Comparison of ENCODE assay signal across 38 cellular contexts in the genomic region with DNA sequence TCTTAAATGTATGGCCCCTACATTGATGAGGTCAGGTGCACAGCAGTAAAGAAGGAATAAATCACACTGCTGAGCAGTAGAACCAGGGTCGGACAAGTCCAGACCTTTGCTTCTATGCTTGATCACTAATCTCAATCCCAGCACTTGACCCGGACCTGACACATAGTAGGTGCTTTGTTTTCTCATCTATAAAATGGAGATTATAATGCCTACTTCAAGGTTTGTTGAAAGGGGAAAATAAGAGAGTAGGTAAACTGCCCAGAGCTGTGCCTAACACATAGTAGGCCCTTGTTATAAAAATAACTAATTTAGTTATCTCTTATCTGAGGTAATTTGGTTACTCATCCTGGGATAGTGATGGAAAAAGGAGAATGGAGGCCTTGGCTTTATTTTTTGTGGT.
"Had no signal": no experiment of that assay in that cellular context is flagged by ENCODE, and none has a peak within 500 bp of the region (broad histone marks: within the 10 kb centered on the region; RNA-seq: fewer than 3 reads in every experiment).

No MANE protein-coding gene starts in this region.

- H3K9me3 Mint-ChIP-seq: activated B cell treated with CpG ODN at 0.5 μM for 24 hours; activated CD4-positive, alpha-beta memory T cell treated with anti-CD3 and anti-CD28 coated beads for 36 hours; activated naive CD4-positive, alpha-beta T cell treated with anti-CD3 and anti-CD28 coated beads, Interleukin-2, amount 10 ng/mL, durations not matched to agents 7 days and 5 days; activated naive CD4-positive, alpha-beta T cell treated with anti-CD3 and anti-CD28 coated beads, Interleukin-2, amount 50 U/mL, for 24 hours; activated naive CD8-positive, alpha-beta T cell treated with anti-CD3 and anti-CD28 coated beads, Interleukin-2, amount 50 U/mL, for 24 hours; activated T-helper 2 cell treated with anti-CD3 and anti-CD28 coated beads, Interferon-gamma antibody, Interleukin-2, Interleukin-4, amounts not matched to agents 10 μg/mL and 5 μg/mL and 100 μg/mL, durations not matched to agents 14 hours and 24 hours and 36 hours; central memory CD8-positive, alpha-beta T cell; T-helper 1 cell treated with Interleukin-12 subunit alpha and Interleukin-12 subunit beta and Interleukin-4 antibody, amounts not matched to agents 30 μg/mL and 1 μg/mL, for 36 hours; T-helper 2 cell treated with Interferon-gamma antibody and Interleukin-4, amounts not matched to agents 5 μg/mL and 100 μg/mL, for 36 hours had no signal

- H3K27ac Mint-ChIP-seq: activated B cell treated with CpG ODN at 0.5 μM for 24 hours; activated CD4-positive, alpha-beta memory T cell treated with anti-CD3 and anti-CD28 coated beads for 36 hours; activated CD4-positive, alpha-beta T cell treated with anti-CD3 and anti-CD28 coated beads, Interleukin-2, amount 10 ng/mL, durations not matched to agents 24 days and 14 days; activated CD8-positive, alpha-beta memory T cell treated with anti-CD3 and anti-CD28 coated beads, Interleukin-2, amount 10 ng/mL, durations not matched to agents 7 days and 5 days; activated CD8-positive, alpha-beta T cell treated with anti-CD3 and anti-CD28 coated beads for 36 hours; activated naive CD4-positive, alpha-beta T cell treated with anti-CD3 and anti-CD28 coated beads, Interleukin-2, amount 10 ng/mL, durations not matched to agents 7 days and 5 days; activated naive CD4-positive, alpha-beta T cell treated with anti-CD3 and anti-CD28 coated beads, Interleukin-2, amount 50 U/mL, for 24 hours; activated naive CD8-positive, alpha-beta T cell; activated naive CD8-positive, alpha-beta T cell treated with anti-CD3 and anti-CD28 coated beads, Interleukin-2, amount 10 ng/mL, durations not matched to agents 7 days and 5 days; activated naive CD8-positive, alpha-beta T cell treated with anti-CD3 and anti-CD28 coated beads, Interleukin-2, amount 50 U/mL, for 24 hours; activated T-cell treated with anti-CD3 and anti-CD28 coated beads, Interleukin-2, amount 50 U/mL, for 24 hours; activated T-helper 2 cell treated with anti-CD3 and anti-CD28 coated beads, Interferon-gamma antibody, Interleukin-2, Interleukin-4, amounts not matched to agents 10 μg/mL and 5 μg/mL and 100 μg/mL, durations not matched to agents 14 hours and 24 hours and 36 hours; T-helper 1 cell treated with Interleukin-12 subunit alpha and Interleukin-12 subunit beta and Interleukin-4 antibody, amounts not matched to agents 30 μg/mL and 1 μg/mL, for 36 hours; T-helper 2 cell treated with Interferon-gamma antibody and Interleukin-4, amounts not matched to agents 5 μg/mL and 100 μg/mL, for 36 hours had no signal

- H3K27ac ChIP-seq: ascending aorta, cardiac muscle cell, VCaP had no signal

- H3K36me3 Mint-ChIP-seq: activated CD8-positive, alpha-beta memory T cell treated with anti-CD3 and anti-CD28 coated beads, Interleukin-2, amount 10 ng/mL, durations not matched to agents 7 days and 5 days; activated naive CD4-positive, alpha-beta T cell treated with anti-CD3 and anti-CD28 coated beads, Interleukin-2, amount 10 ng/mL, durations not matched to agents 7 days and 5 days; activated naive CD4-positive, alpha-beta T cell treated with anti-CD3 and anti-CD28 coated beads, Interleukin-2, amount 50 U/mL, for 24 hours; activated naive CD8-positive, alpha-beta T cell; activated naive CD8-positive, alpha-beta T cell treated with anti-CD3 and anti-CD28 coated beads, Interleukin-2, amount 10 ng/mL, durations not matched to agents 7 days and 5 days; brain had no signal

- ATAC-seq: activated CD8-positive, alpha-beta memory T cell treated with anti-CD3 and anti-CD28 coated beads, Interleukin-2, amount 10 ng/mL, durations not matched to agents 7 days and 5 days; activated CD8-positive, alpha-beta T cell treated with anti-CD3 and anti-CD28 coated beads for 36 hours; activated naive CD8-positive, alpha-beta T cell treated with anti-CD3 and anti-CD28 coated beads, Interleukin-2, amount 50 U/mL, for 24 hours had no signal

- H3K27me3 Mint-ChIP-seq: activated B cell treated with CpG ODN at 0.5 μM for 24 hours; activated CD4-positive, alpha-beta memory T cell treated with anti-CD3 and anti-CD28 coated beads for 36 hours; central memory CD8-positive, alpha-beta T cell had no signal

- H3K36me3 ChIP-seq: ascending aorta, cardiac muscle cell had no signal

- DNase-seq: activated B cell treated with CpG ODN at 0.5 μM for 24 hours; activated CD4-positive, alpha-beta memory T cell treated with anti-CD3 and anti-CD28 coated beads for 36 hours; activated CD4-positive, alpha-beta T cell treated with anti-CD3 and anti-CD28 coated beads for 4 hours; activated CD4-positive, alpha-beta T cell treated with anti-CD3 and anti-CD28 coated beads, Interleukin-2, amount 10 ng/mL, durations not matched to agents 24 days and 14 days; activated CD4-positive, alpha-beta T cell treated with anti-CD3 and anti-CD28 coated beads, Interleukin-2, amount 50 U/mL, for 1 hour; activated CD4-positive, alpha-beta T cell treated with anti-CD3 and anti-CD28 coated beads, Interleukin-2, amount 50 U/mL, for 4 hours; activated CD4-positive, CD25-positive, alpha-beta regulatory T cell treated with anti-CD3 and anti-CD28 coated beads, Interleukin-2, amount 50 U/mL, for 72 hours; activated CD8-positive, alpha-beta memory T cell treated with anti-CD3 and anti-CD28 coated beads for 24 hours; activated CD8-positive, alpha-beta memory T cell treated with anti-CD3 and anti-CD28 coated beads, Interleukin-2, amount 10 ng/mL, durations not matched to agents 7 days and 5 days; activated CD8-positive, alpha-beta memory T cell treated with anti-CD3 and anti-CD28 coated beads, Interleukin-2, amount 50 U/mL, for 48 hours; activated CD8-positive, alpha-beta T cell treated with anti-CD3 and anti-CD28 coated beads for 36 hours; activated effector memory CD4-positive, alpha-beta T cell treated with Interleukin-2 at 50 U/mL for 16 hours; activated gamma-delta T cell; activated naive CD4-positive, alpha-beta T cell treated with anti-CD3 and anti-CD28 coated beads, Interleukin-2, amount 10 ng/mL, durations not matched to agents 7 days and 5 days; activated naive CD4-positive, alpha-beta T cell treated with Interleukin-2 at 50 U/mL for 16 hours; activated naive CD8-positive, alpha-beta T cell treated with anti-CD3 and anti-CD28 coated beads, Interleukin-2, amount 10 ng/mL, durations not matched to agents 7 days and 5 days; activated naive CD8-positive, alpha-beta T cell treated with anti-CD3 and anti-CD28 coated beads, Interleukin-2, amount 50 U/mL, for 24 hours; activated T-cell treated with anti-CD3 and anti-CD28 coated beads, Interleukin-2, amount 50 U/mL, for 24 hours; activated T-cell treated with anti-CD3 and anti-CD28 coated beads, Interleukin-2, amount 50 U/mL, for 48 hours; amygdala; anterior cingulate cortex; caudate nucleus; cerebellar nuclear complex; T-helper 1 cell; T-helper 2 cell; T-helper 9 cell had no signal

- H3K4me3 Mint-ChIP-seq: activated B cell treated with CpG ODN at 0.5 μM for 24 hours; activated CD4-positive, alpha-beta memory T cell treated with anti-CD3 and anti-CD28 coated beads for 36 hours; activated CD4-positive, alpha-beta T cell treated with anti-CD3 and anti-CD28 coated beads, Interleukin-2, amount 10 ng/mL, durations not matched to agents 24 days and 14 days; activated CD8-positive, alpha-beta memory T cell treated with anti-CD3 and anti-CD28 coated beads, Interleukin-2, amount 10 ng/mL, durations not matched to agents 7 days and 5 days; activated CD8-positive, alpha-beta T cell treated with anti-CD3 and anti-CD28 coated beads for 36 hours; activated naive CD4-positive, alpha-beta T cell treated with anti-CD3 and anti-CD28 coated beads, Interleukin-2, amount 10 ng/mL, durations not matched to agents 7 days and 5 days; activated naive CD4-positive, alpha-beta T cell treated with anti-CD3 and anti-CD28 coated beads, Interleukin-2, amount 50 U/mL, for 24 hours; activated naive CD8-positive, alpha-beta T cell; activated naive CD8-positive, alpha-beta T cell treated with anti-CD3 and anti-CD28 coated beads, Interleukin-2, amount 10 ng/mL, durations not matched to agents 7 days and 5 days; activated naive CD8-positive, alpha-beta T cell treated with anti-CD3 and anti-CD28 coated beads, Interleukin-2, amount 50 U/mL, for 24 hours; activated T-cell treated with anti-CD3 and anti-CD28 coated beads, Interleukin-2, amount 50 U/mL, for 24 hours; brain; central memory CD8-positive, alpha-beta T cell; T-helper 1 cell treated with Interleukin-12 subunit alpha and Interleukin-12 subunit beta and Interleukin-4 antibody, amounts not matched to agents 30 μg/mL and 1 μg/mL, for 36 hours; T-helper 2 cell treated with Interferon-gamma antibody and Interleukin-4, amounts not matched to agents 5 μg/mL and 100 μg/mL, for 36 hours had no signal

- H3K9me3 ChIP-seq: ascending aorta had no signal

- H3K27me3 ChIP-seq: ascending aorta, cardiac muscle cell had no signal

- H3K4me1 Mint-ChIP-seq: activated CD4-positive, alpha-beta T cell treated with anti-CD3 and anti-CD28 coated beads, Interleukin-2, amount 10 ng/mL, durations not matched to agents 24 days and 14 days; activated CD8-positive, alpha-beta memory T cell treated with anti-CD3 and anti-CD28 coated beads, Interleukin-2, amount 10 ng/mL, durations not matched to agents 7 days and 5 days; activated naive CD4-positive, alpha-beta T cell treated with anti-CD3 and anti-CD28 coated beads, Interleukin-2, amount 10 ng/mL, durations not matched to agents 7 days and 5 days; activated naive CD4-positive, alpha-beta T cell treated with anti-CD3 and anti-CD28 coated beads, Interleukin-2, amount 50 U/mL, for 24 hours; activated naive CD8-positive, alpha-beta T cell treated with anti-CD3 and anti-CD28 coated beads, Interleukin-2, amount 50 U/mL, for 24 hours; central memory CD8-positive, alpha-beta T cell had no signal

- FAIRE-seq: bronchial epithelial cell, TTC549 had no signal

- H3K4me3 ChIP-seq: ascending aorta, cardiac muscle cell had no signal
